1 cellular context compared by ENCODE assay signal in the genomic region with DNA sequence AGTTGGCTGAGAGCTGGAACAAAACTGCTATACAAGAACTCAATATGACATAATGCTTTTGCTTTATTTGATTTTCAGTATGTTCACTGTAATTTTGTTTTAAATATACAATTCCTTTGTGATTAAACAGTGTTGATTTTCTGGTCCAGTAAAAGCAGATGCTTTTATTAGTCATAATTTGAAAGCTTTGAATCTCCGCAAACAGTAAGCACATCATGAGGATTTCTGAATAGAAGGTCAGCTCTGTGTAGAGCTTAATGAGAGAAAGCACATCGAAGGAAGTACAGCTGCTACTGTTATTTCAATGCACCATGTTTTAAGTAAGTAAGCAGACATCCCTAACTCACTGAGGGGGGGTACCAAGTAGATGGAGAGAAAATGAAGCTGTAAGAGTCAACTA.
TF ChIP-seq lines count a peak whose summit lies in the region.

No MANE protein-coding gene starts in this region.

TF ChIP-seq in SK-N-SH treated with all-trans-retinoic acid at 6 μM for 48 hours, 23 proteins besides CTCF, POLR2A, EP300 and RAD21 (continued from another document):
- 0 out of 2 replicates have a peak, but pooled peaks have one; percentile 17 for TF ChIP-seq CREB5 (CRISPR knock-in tag; IDR thresholded peaks at IDR 0.05; ENCODE audit: low read depth)
- peak; percentile 51; the same call in 1 of the 2 replicates for TF ChIP-seq ZC3H10 (CRISPR knock-in tag; IDR thresholded peaks at IDR 0.05)
